Comparison of ENCODE assay signal across 2 cellular contexts in the genomic region with DNA sequence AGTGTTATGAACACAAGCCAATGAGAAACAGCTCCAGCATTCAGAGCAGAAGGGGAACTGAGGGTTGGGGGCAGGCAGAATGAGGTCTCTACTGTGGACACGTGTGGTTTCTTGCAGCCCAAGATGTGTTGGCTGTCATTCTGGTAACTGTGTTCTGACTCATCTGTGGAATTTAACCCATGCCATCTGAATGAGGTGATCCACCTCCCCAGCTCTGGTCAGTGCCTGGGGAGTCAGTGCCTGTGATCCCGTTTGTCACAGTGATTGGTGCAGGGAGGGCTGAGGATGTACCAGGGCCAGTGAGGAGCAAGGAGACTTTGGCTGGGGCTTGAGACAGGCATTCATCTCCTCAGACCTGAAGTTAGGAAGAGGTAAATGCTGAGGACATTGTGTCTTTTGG.
A peak's percentile ranks its signal among the peaks of the same experiment; 100 is the strongest.
TF ChIP-seq lines count a peak whose summit lies in the region.

No MANE protein-coding gene starts in this region.

TF ChIP-seq in IMR-90, 13 proteins besides CTCF, POLR2A, EP300 and RAD21 (continued from another document):
- TF ChIP-seq MAZ (IDR thresholded peaks at IDR 0.05; ENCODE audit: borderline replicate concordance, low read depth, low read length): 0 out of 2 replicates have a peak, but pooled peaks have one; percentile 31
- peak; percentile 74 for TF ChIP-seq MXI1 (IDR thresholded peaks at IDR 0.05; ENCODE audit: borderline replicate concordance, low read depth, low read length)
- TF ChIP-seq MAFK (IDR thresholded peaks at IDR 0.05; ENCODE audit: low read depth, low read length): no peak
- TF ChIP-seq SMC3 (IDR thresholded peaks at IDR 0.05; ENCODE audit: low read depth, low read length): no peak
- TF ChIP-seq, protein P1, sequence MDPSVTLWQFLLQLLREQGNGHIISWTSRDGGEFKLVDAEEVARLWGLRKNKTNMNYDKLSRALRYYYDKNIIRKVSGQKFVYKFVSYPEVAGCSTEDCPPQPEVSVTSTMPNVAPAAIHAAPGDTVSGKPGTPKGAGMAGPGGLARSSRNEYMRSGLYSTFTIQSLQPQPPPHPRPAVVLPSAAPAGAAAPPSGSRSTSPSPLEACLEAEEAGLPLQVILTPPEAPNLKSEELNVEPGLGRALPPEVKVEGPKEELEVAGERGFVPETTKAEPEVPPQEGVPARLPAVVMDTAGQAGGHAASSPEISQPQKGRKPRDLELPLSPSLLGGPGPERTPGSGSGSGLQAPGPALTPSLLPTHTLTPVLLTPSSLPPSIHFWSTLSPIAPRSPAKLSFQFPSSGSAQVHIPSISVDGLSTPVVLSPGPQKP (IDR thresholded peaks at IDR 0.05; ENCODE audit: borderline replicate concordance, low read depth, low read length): no peak
- peak; percentile 73; the same call in 1 of the 2 replicates for TF ChIP-seq BHLHE40 (IDR thresholded peaks at IDR 0.05; ENCODE audit: low read depth, low read length)
- no peak for TF ChIP-seq CHD1 (IDR thresholded peaks at IDR 0.05; ENCODE audit: low read depth, low read length)
- TF ChIP-seq USF2 (IDR thresholded peaks at IDR 0.05; ENCODE audit: low read depth, low read length): peak; percentile 66; the same call in 1 of the 2 replicates

TF ChIP-seq in HepG2, 621 proteins besides CTCF, POLR2A, EP300 and RAD21 (continued from another document):
- 0 out of 2 replicates have a peak, but pooled peaks have one; percentile 44 for TF ChIP-seq ZNF652 (CRISPR knock-in tag; IDR thresholded peaks at IDR 0.05; ENCODE audit: borderline replicate concordance, low read depth)
- no peak for TF ChIP-seq ZNF496 (CRISPR knock-in tag; IDR thresholded peaks at IDR 0.05; ENCODE audit: insufficient replicate concordance)
- no peak for TF ChIP-seq PRDM4 (CRISPR knock-in tag; IDR thresholded peaks at IDR 0.05; ENCODE audit: borderline replicate concordance)
- no peak for TF ChIP-seq FOXP1 (IDR thresholded peaks at IDR 0.05)
- no peak for TF ChIP-seq FOXP1 (CRISPR knock-in tag; IDR thresholded peaks at IDR 0.05)
- TF ChIP-seq HOXA3 (CRISPR knock-in tag; IDR thresholded peaks at IDR 0.05): no peak
- no peak for TF ChIP-seq ZBED4 (CRISPR knock-in tag; IDR thresholded peaks at IDR 0.05; ENCODE audit: borderline replicate concordance)
- TF ChIP-seq, protein P2, sequence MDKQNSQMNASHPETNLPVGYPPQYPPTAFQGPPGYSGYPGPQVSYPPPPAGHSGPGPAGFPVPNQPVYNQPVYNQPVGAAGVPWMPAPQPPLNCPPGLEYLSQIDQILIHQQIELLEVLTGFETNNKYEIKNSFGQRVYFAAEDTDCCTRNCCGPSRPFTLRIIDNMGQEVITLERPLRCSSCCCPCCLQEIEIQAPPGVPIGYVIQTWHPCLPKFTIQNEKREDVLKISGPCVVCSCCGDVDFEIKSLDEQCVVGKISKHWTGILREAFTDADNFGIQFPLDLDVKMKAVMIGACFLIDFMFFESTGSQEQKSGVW (CRISPR knock-in tag; IDR thresholded peaks at IDR 0.05; ENCODE audit: borderline replicate concordance): no peak
